ENCODE assay signal across 31 cellular contexts in genomic region chr2:106978647-106979046, GRCh38.
"Had no signal": no experiment of that assay in that cellular context is flagged by ENCODE, and none has a peak within 500 bp of the region (broad histone marks: within the 10 kb centered on the region; RNA-seq: fewer than 3 reads in every experiment).

No MANE protein-coding gene starts in this region.

- H3K9me3 Mint-ChIP-seq: activated CD8-positive, alpha-beta T cell treated with anti-CD3 and anti-CD28 coated beads for 36 hours; activated T-helper 17 cell treated with anti-CD3 and anti-CD28 coated beads, Interleukin-2, amount 50 U/mL, for 72 hours; T-helper 2 cell treated with Interferon-gamma antibody and Interleukin-4, amounts not matched to agents 5 μg/mL and 100 μg/mL, for 36 hours had no signal

- H3K27me3 ChIP-seq: body of pancreas, dorsolateral prefrontal cortex, gastrocnemius medialis had no signal

- H3K27me3 Mint-ChIP-seq: activated B cell treated with CpG ODN at 0.5 μM for 24 hours; activated naive CD8-positive, alpha-beta T cell; activated T-helper 17 cell treated with anti-CD3 and anti-CD28 coated beads, Interleukin-2, amount 50 U/mL, for 72 hours; dendritic cell treated with granulocyte-macrophage colony-stimulating factor and Interleukin-4, amounts not matched to agents 40 ng/mL and 50 ng/mL, for 4 days; effector memory CD8-positive, alpha-beta T cell; T-helper 17 cell had no signal

- H3K36me3 ChIP-seq: gastrocnemius medialis, WERI-Rb-1 had no signal

- H3K27ac ChIP-seq: body of pancreas, coronary artery, dorsolateral prefrontal cortex, gastrocnemius medialis, WERI-Rb-1 had no signal

- H3K27ac Mint-ChIP-seq: activated B cell treated with CpG ODN at 0.5 μM for 24 hours; activated CD8-positive, alpha-beta T cell treated with anti-CD3 and anti-CD28 coated beads for 36 hours; activated naive CD8-positive, alpha-beta T cell; activated T-helper 17 cell treated with anti-CD3 and anti-CD28 coated beads, Interleukin-2, amount 50 U/mL, for 72 hours; dendritic cell treated with granulocyte-macrophage colony-stimulating factor and Interleukin-4, amounts not matched to agents 40 ng/mL and 50 ng/mL, for 4 days; effector memory CD8-positive, alpha-beta T cell; T-helper 17 cell; T-helper 2 cell treated with Interferon-gamma antibody and Interleukin-4, amounts not matched to agents 5 μg/mL and 100 μg/mL, for 36 hours had no signal

- H3K4me1 ChIP-seq: body of pancreas, gastrocnemius medialis had no signal

- H3K4me3 ChIP-seq: body of pancreas, coronary artery, dorsolateral prefrontal cortex, gastrocnemius medialis had no signal

- H3K4me3 Mint-ChIP-seq: activated B cell treated with CpG ODN at 0.5 μM for 24 hours; activated CD8-positive, alpha-beta T cell treated with anti-CD3 and anti-CD28 coated beads for 36 hours; activated naive CD8-positive, alpha-beta T cell; activated T-cell treated with anti-CD3 and anti-CD28 coated beads, Interleukin-2, amount 50 U/mL, for 4 hours; activated T-helper 17 cell treated with anti-CD3 and anti-CD28 coated beads, Interleukin-2, amount 50 U/mL, for 72 hours; dendritic cell treated with granulocyte-macrophage colony-stimulating factor and Interleukin-4, amounts not matched to agents 40 ng/mL and 50 ng/mL, for 4 days; effector memory CD8-positive, alpha-beta T cell; T-helper 17 cell; T-helper 2 cell treated with Interferon-gamma antibody and Interleukin-4, amounts not matched to agents 5 μg/mL and 100 μg/mL, for 36 hours had no signal

- H3K9me3 ChIP-seq: body of pancreas, gastrocnemius medialis had no signal

- H3K36me3 Mint-ChIP-seq: activated naive CD8-positive, alpha-beta T cell had no signal

- DNase-seq: activated B cell treated with CpG ODN at 0.5 μM for 24 hours; activated CD4-positive, alpha-beta T cell treated with anti-CD3 and anti-CD28 coated beads for 48 hours; activated CD4-positive, alpha-beta T cell treated with anti-CD3 and anti-CD28 coated beads, Interleukin-2, amount 50 U/mL, for 1 hour; activated CD4-positive, alpha-beta T cell treated with anti-CD3 and anti-CD28 coated beads, Interleukin-2, amount 50 U/mL, for 48 hours; activated CD8-positive, alpha-beta memory T cell treated with anti-CD3 and anti-CD28 coated beads for 24 hours; activated CD8-positive, alpha-beta T cell treated with anti-CD3 and anti-CD28 coated beads for 36 hours; activated effector memory CD4-positive, alpha-beta T cell treated with Interleukin-2 at 50 U/mL for 16 hours; activated gamma-delta T cell treated with Interleukin-2 at 50 U/mL for 16 hours; activated naive CD4-positive, alpha-beta T cell treated with anti-CD3 and anti-CD28 coated beads, Interleukin-2, amount 50 U/mL, for 16 hours; activated naive CD4-positive, alpha-beta T cell treated with Interleukin-2 at 50 U/mL for 16 hours; activated T-cell treated with anti-CD3 and anti-CD28 coated beads, Interleukin-2, amount 50 U/mL, for 4 hours; amniotic stem cell; anterior cingulate cortex; body of pancreas; caudate nucleus; dorsolateral prefrontal cortex; effector memory CD8-positive, alpha-beta T cell; erythroblast; foreskin fibroblast; gastrocnemius medialis; glutamatergic neuron; T-helper 1 cell; T-helper 17 cell; T1000; WERI-Rb-1 had no signal

- ATAC-seq: activated CD4-positive, CD25-positive, alpha-beta regulatory T cell treated with anti-CD3 and anti-CD28 coated beads, Interleukin-2, amount 50 U/mL, for 24 hours; activated CD8-positive, alpha-beta T cell treated with anti-CD3 and anti-CD28 coated beads for 36 hours; activated T-cell treated with anti-CD3 and anti-CD28 coated beads, Interleukin-2, amount 50 U/mL, for 4 hours; activated T-helper 17 cell treated with anti-CD3 and anti-CD28 coated beads, Interleukin-2, amount 50 U/mL, for 72 hours; body of pancreas; effector memory CD8-positive, alpha-beta T cell; gastrocnemius medialis; T-helper 17 cell had no signal

- H3K4me1 Mint-ChIP-seq: activated B cell treated with CpG ODN at 0.5 μM for 24 hours; activated T-helper 17 cell treated with anti-CD3 and anti-CD28 coated beads, Interleukin-2, amount 50 U/mL, for 72 hours; T-helper 17 cell had no signal
